Comparison of ENCODE assay signal across 1 cellular context in genomic region chr1:55234016-55234415, GRCh38.
TF ChIP-seq lines count a peak whose summit lies in the region.

No MANE protein-coding gene starts in this region.

TF ChIP-seq in A549, 52 proteins besides CTCF, POLR2A, EP300 and RAD21 (continued from another document):
- no peak for TF ChIP-seq BCL3 (IDR thresholded peaks at IDR 0.05)
- TF ChIP-seq CEBPB (IDR thresholded peaks at IDR 0.05), result no peak
- TF ChIP-seq ZNF302 (CRISPR knock-in tag; IDR thresholded peaks at IDR 0.05), result no peak
TF ChIP-seq in A549: peak in this region for 0.
